22 cellular contexts compared by ENCODE assay signal in the genomic region with DNA sequence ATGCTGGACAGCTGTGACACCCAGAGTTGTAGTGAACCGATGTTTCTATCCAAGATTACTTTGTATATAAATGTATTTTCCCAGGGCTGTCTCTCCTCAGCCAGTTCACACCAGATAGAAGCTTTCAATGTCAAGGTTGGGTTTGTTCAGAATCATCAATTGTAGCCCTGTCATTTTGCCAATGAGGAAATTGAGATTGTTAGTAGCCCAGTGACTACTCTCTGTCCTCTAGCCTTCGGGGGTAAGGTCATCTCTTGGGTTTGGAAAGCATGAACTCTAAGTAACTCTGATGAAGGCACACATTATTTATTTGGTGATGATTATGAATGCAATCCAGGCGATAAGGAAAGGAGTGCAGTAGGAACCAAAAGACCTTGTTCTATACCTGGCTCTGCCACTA.
A peak's percentile ranks its signal among the peaks of the same experiment; 100 is the strongest.
DNase-seq lines count a peak whose midpoint lies in the region; ATAC-seq, FAIRE-seq and TF ChIP-seq lines count a peak whose summit lies in the region.
"Had no signal": no experiment of that assay in that cellular context is flagged by ENCODE, and none has a peak within 500 bp of the region (broad histone marks: within the 10 kb centered on the region; RNA-seq: fewer than 3 reads in every experiment).

No MANE protein-coding gene starts in this region.

- in situ Hi-C loops in GM23248 (cut with MboI), result no loop called here

- no peak for FAIRE-seq in pancreas (lab: Jason Lieb, UNC)

- TF ChIP-seq POLR2A in suprapubic skin (IDR thresholded peaks at IDR 0.05), result no peak

- H3K9ac ChIP-seq in GM23248 (no peak overlapping the region), fibroblast of lung (ENCODE audit: insufficient read depth, low read length) (no peak overlapping the region)

- no peak for DNase-seq in AG04450 (ENCODE audit: low read depth, low spot score)
- DNase-seq in GM23248, result no peak
- peak in 1 of 2 donors; percentile 78 for DNase-seq in fibroblast of lung (ENCODE audit: low read depth in 2 of 2)
- no peak for DNase-seq in pancreas
- DNase-seq in suprapubic skin (ENCODE audit: low spot score in 2 of 2), result no peak
- no peak for DNase-seq in DMS114 treated with DMSO at 0.1 percent for 48 hours (lab: John Stamatoyannopoulos, UW; ENCODE audit: unreplicated experiment)
- DNase-seq: activated CD4-positive, alpha-beta T cell treated with anti-CD3 and anti-CD28 coated beads, Interleukin-2, amount 10 ng/mL, durations not matched to agents 24 days and 14 days; activated naive CD4-positive, alpha-beta T cell treated with anti-CD3 and anti-CD28 coated beads for 36 hours; activated T-cell treated with anti-CD3 and anti-CD28 coated beads, Interleukin-2, amount 50 U/mL, for 72 hours; endodermal cell; esophagus squamous epithelium; Kasumi-1; NCI-H1048; NCI-H187; NCI-H2227 treated with DMSO at 0.1 percent for 48 hours; spleen; stimulated activated CD4-positive, alpha-beta T cell treated with anti-CD3 and anti-CD28 coated beads, Interleukin-4, amount 100 ng/mL, for 1 hour had no signal

- H4K20me1 ChIP-seq in GM23248 (ENCODE audit: insufficient read depth) (no peaks in the 10 kb centered on the region), fibroblast of lung (ENCODE audit: control insufficient read depth, extremely low read depth, insufficient read depth, low read length) (no peaks in the 10 kb centered on the region)

- no peak overlapping the region for H2AFZ ChIP-seq in GM23248
- H2AFZ ChIP-seq in fibroblast of lung (ENCODE audit: low read length), result no peak overlapping the region
- H2AFZ ChIP-seq: GM23338 had no signal

- 71% methylated on average over 3 of the region's 3 CpGs for WGBS in GM23248 (ENCODE audit: low coverage in 1 of 2, low lambda C conversion rate in 2 of 2, missing lambda C conversion rate in 2 of 2), 2 experiments
- WGBS in pancreas, 2 donors, result 40 to 52% methylated on average over 3 of the region's 3 CpGs
- 80% methylated on average over 3 of the region's 3 CpGs for WGBS in suprapubic skin

- TF ChIP-seq CTCF in AG04450 (IDR thresholded peaks at IDR 0.05; ENCODE audit: low read depth, low read length) (no peak), fibroblast of lung (conservative IDR thresholded peaks at IDR 0.05 in 1 of 2, IDR thresholded peaks at IDR 0.05 in 1 of 2; ENCODE audit: low read depth in 1 of 2, low read length in 2 of 2) (no peak), pancreas (IDR thresholded peaks at IDR 0.05) (no peak), suprapubic skin (IDR thresholded peaks at IDR 0.05) (no peak)

- peaks cover 52% of the 10 kb centered on the region for H3K79me2 ChIP-seq in GM23248 (ENCODE audit: insufficient read depth)
- peaks cover 3% of the 10 kb centered on the region for H3K79me2 ChIP-seq in fibroblast of lung (ENCODE audit: control insufficient read depth, insufficient read depth, low read length)

- H3K4me1 ChIP-seq in GM23248 (ENCODE audit: insufficient read depth), result peaks cover 14% of the 10 kb centered on the region
- peaks cover 17% of the 10 kb centered on the region for H3K4me1 ChIP-seq in fibroblast of lung (ENCODE audit: control insufficient read depth, extremely low read depth, insufficient read depth, low read length)
- peaks cover 0 to 5% (median 0%) of the 10 kb centered on the region in 3 donors for H3K4me1 ChIP-seq in pancreas
- no peaks in the 10 kb centered on the region for H3K4me1 ChIP-seq in suprapubic skin
- H3K4me1 ChIP-seq: spleen had no signal

- intact Hi-C loops in pancreas (cut with DNase I), result no loop called here

- H3K4me3 ChIP-seq in AG04450 (ENCODE audit: low read depth, low read length) (no peak overlapping the region), GM23248 (no peak overlapping the region), fibroblast of lung (replicated peaks in 1 of 4; ENCODE audit: control extremely low read depth in 1 of 4, insufficient read depth in 1 of 4, low read depth in 3 of 4, low read length in 4 of 4) (no peak overlapping the region), pancreas (no peak overlapping the region), suprapubic skin (no peak overlapping the region)
- H3K4me3 ChIP-seq: esophagus squamous epithelium, GM23338, spleen had no signal

- H3K9me3 ChIP-seq in AG04450 (ENCODE audit: control insufficient read depth, insufficient read depth, low read length) (no peaks in the 10 kb centered on the region), GM23248 (ENCODE audit: low read depth) (no peaks in the 10 kb centered on the region), fibroblast of lung (ENCODE audit: control insufficient read depth, insufficient read depth, low read depth, low read length) (no peaks in the 10 kb centered on the region), pancreas (no peaks in the 10 kb centered on the region), suprapubic skin (no peaks in the 10 kb centered on the region)
- H3K9me3 ChIP-seq: esophagus squamous epithelium, neutrophil, spleen had no signal

- H3K27ac ChIP-seq in AG04450 (ENCODE audit: low read depth, low read length), result peak overlapping the region; percentile 25
- peak overlapping the region; percentile 28 for H3K27ac ChIP-seq in GM23248
- peak overlapping the region; percentile 22 for H3K27ac ChIP-seq in fibroblast of lung (ENCODE audit: insufficient read depth, low read length)
- peak overlapping the region in 1 of 4 donors; percentile 37 for H3K27ac ChIP-seq in pancreas
- no peak overlapping the region for H3K27ac ChIP-seq in suprapubic skin
- H3K27ac ChIP-seq: neutrophil, spleen, VCaP had no signal

- peaks cover 15% of the 10 kb centered on the region for H3F3A ChIP-seq in GM23248 (ENCODE audit: insufficient read depth)

- no peaks in the 10 kb centered on the region for H3K27me3 ChIP-seq in AG04450 (ENCODE audit: control insufficient read depth, insufficient read depth, low read length)
- H3K27me3 ChIP-seq in GM23248 (replicated peaks; ENCODE audit: insufficient read depth), result no peaks in the 10 kb centered on the region
- H3K27me3 ChIP-seq in fibroblast of lung (ENCODE audit: control insufficient read depth, insufficient read depth, low read length), result no peaks in the 10 kb centered on the region
- H3K27me3 ChIP-seq in pancreas, result no peaks in the 10 kb centered on the region
- H3K27me3 ChIP-seq in suprapubic skin, result no peaks in the 10 kb centered on the region
- H3K27me3 ChIP-seq: esophagus squamous epithelium, neutrophil, spleen had no signal

- H3K36me3 ChIP-seq in GM23248 (ENCODE audit: low read depth) (no peaks in the 10 kb centered on the region; the same call in 1 of the 2 replicates), fibroblast of lung (ENCODE audit: control insufficient read depth, insufficient read depth, low read length) (no peaks in the 10 kb centered on the region), pancreas (no peaks in the 10 kb centered on the region), suprapubic skin (no peaks in the 10 kb centered on the region)
- H3K36me3 ChIP-seq: spleen had no signal

- no peak for TF ChIP-seq EP300 in suprapubic skin (IDR thresholded peaks at IDR 0.05)

- H3K4me2 ChIP-seq in GM23248 (ENCODE audit: unreplicated experiment) (no peak overlapping the region), fibroblast of lung (ENCODE audit: extremely low read depth, insufficient read depth, low read length) (no peak overlapping the region)
- H3K4me2 ChIP-seq: GM23338 had no signal

- POLR2A ChIA-PET in AG04450 (lab: Yijun Ruan, JAX), result interaction anchor here (1.2 kb wide), 2 partner anchors 16 to 41 kb away, joined by 4 to 5 read pairs; no protein-coding TSS in a partner anchor

- peak; percentile 16 to 36 (median 20) for ATAC-seq in pancreas
- ATAC-seq in HG02870 (IDR thresholded peaks at IDR 0.05; ENCODE audit: unreplicated experiment), result no peak
- ATAC-seq: GM23338; stimulated activated memory B cell treated with anti-CD40 and anti-IgM and Interleukin-4, amounts not matched to agents 10 μg/mL and 1 μg/mL and 100 μg/mL, for 72 hours had no signal

- CTCF ChIA-PET in AG04450 (lab: Charles Lee), result interaction anchor here (0.8 kb wide), 1 partner anchor 34 kb away, joined by 3 read pairs; no protein-coding TSS in a partner anchor

- H3K9me2 ChIP-seq in GM23248 (ENCODE audit: insufficient read depth), result no peaks in the 10 kb centered on the region
